ENCODE assay signal across 8 cellular contexts in genomic region chr19:57583521-57584416, GRCh38. TPM values are rescaled to one million over a fixed set of nuclear protein-coding genes. Genes with fewer than 3 reads are reported as not detected.
DNase-seq lines count a peak whose midpoint lies in the region; ATAC-seq and TF ChIP-seq lines count a peak whose summit lies in the region.

Gene ZIK1 (plus strand): TSS chr19:57584145. CDS start chr19:57584357, 212 bp downstream.

- peak; percentile 49 for DNase-seq in AG04449 (ENCODE audit: low read depth, low spot score)
- peak; percentile 35 to 97 (median 92) for DNase-seq in amygdala (lab: John Stamatoyannopoulos, UW)
- peak; percentile 92 for DNase-seq in left ventricle myocardium superior
- DNase-seq in pons (ENCODE audit: low spot score): peak; percentile 93
- peak; percentile 84 to 91 for DNase-seq in tibial artery

- POLR2A ChIA-PET in AG04449 (lab: Yijun Ruan, JAX): no interaction called here

- peak within 1 kb of the TSS in 1 of 2 donors; percentile 19 for H3K27ac ChIP-seq in tibial artery

- H3K27me3 Mint-ChIP-seq in T-helper 1 cell treated with Interleukin-12 subunit alpha and Interleukin-12 subunit beta and Interleukin-4 antibody, amounts not matched to agents 30 μg/mL and 1 μg/mL, for 36 hours (ENCODE audit: low read depth): no peaks in the 10 kb centered on the region

- intact Hi-C loops in left ventricle myocardium superior (cut with micrococcal nuclease) (no loop called here), tibial artery (cut with DNase I; ENCODE audit: low total_unique reads) (no loop called here)

- peak within 1 kb of the TSS; percentile 97 for H3K4me3 Mint-ChIP-seq in T-helper 1 cell treated with Interleukin-12 subunit alpha and Interleukin-12 subunit beta and Interleukin-4 antibody, amounts not matched to agents 30 μg/mL and 1 μg/mL, for 36 hours

- peaks cover 27 to 28% (median 28%) of the 10 kb centered on the region in 3 donors for H3K36me3 ChIP-seq in tibial artery

- peaks cover 71% of the 10 kb centered on the region for H3K9me3 Mint-ChIP-seq in T-helper 1 cell treated with Interleukin-12 subunit alpha and Interleukin-12 subunit beta and Interleukin-4 antibody, amounts not matched to agents 30 μg/mL and 1 μg/mL, for 36 hours

- H3K27me3 ChIP-seq in tibial artery: no peaks in the 10 kb centered on the region

- H3K4me3 ChIP-seq in AG04449 (ENCODE audit: low read depth, low read length) (peak within 1 kb of the TSS; percentile 75), tibial artery (peak within 1 kb of the TSS; percentile 54 to 55)

- CTCF ChIA-PET in AG04449 (lab: Yijun Ruan, JAX): interaction anchor here (1.3 kb wide), 1 partner anchor 12 kb away, joined by 3 read pairs; no protein-coding TSS in a partner anchor

- peaks cover 8% of the 10 kb centered on the region for H3K4me1 Mint-ChIP-seq in T-helper 1 cell treated with Interleukin-12 subunit alpha and Interleukin-12 subunit beta and Interleukin-4 antibody, amounts not matched to agents 30 μg/mL and 1 μg/mL, for 36 hours (ENCODE audit: low read depth)

- peak within 1 kb of the TSS; percentile 78 for H3K27ac Mint-ChIP-seq in T-helper 1 cell treated with Interleukin-12 subunit alpha and Interleukin-12 subunit beta and Interleukin-4 antibody, amounts not matched to agents 30 μg/mL and 1 μg/mL, for 36 hours

- H3K4me1 ChIP-seq in tibial artery: peaks cover 0 to 22% (median 11%) of the 10 kb centered on the region in 4 donors

- no peak for TF ChIP-seq CTCF in AG04449 (IDR thresholded peaks at IDR 0.05; ENCODE audit: insufficient read depth, low read length, missing control alignments)
- no peak for TF ChIP-seq CTCF in tibial artery (IDR thresholded peaks at IDR 0.05)

- H3K9me3 ChIP-seq in tibial artery: peaks cover 8 to 46% (median 17%) of the 10 kb centered on the region in 3 donors

- peaks cover 45% of the 10 kb centered on the region for H3K36me3 Mint-ChIP-seq in T-helper 1 cell treated with Interleukin-12 subunit alpha and Interleukin-12 subunit beta and Interleukin-4 antibody, amounts not matched to agents 30 μg/mL and 1 μg/mL, for 36 hours (ENCODE audit: low read depth)

- peak; percentile 77 for ATAC-seq in GM19025 (IDR thresholded peaks at IDR 0.05; ENCODE audit: low read depth, unreplicated experiment)
- peak; percentile 75 for ATAC-seq in HG03565 (IDR thresholded peaks at IDR 0.05; ENCODE audit: unreplicated experiment)
- peak; percentile 95 for ATAC-seq in left ventricle myocardium superior

RNA-seq across cellular contexts. Expression of gene ZIK1, which starts in this region (rescaled TPM):
- 4.1 TPM for total RNA-seq in left ventricle myocardium superior
